Comparison of ENCODE assay signal across 8 cellular contexts in the genomic region with DNA sequence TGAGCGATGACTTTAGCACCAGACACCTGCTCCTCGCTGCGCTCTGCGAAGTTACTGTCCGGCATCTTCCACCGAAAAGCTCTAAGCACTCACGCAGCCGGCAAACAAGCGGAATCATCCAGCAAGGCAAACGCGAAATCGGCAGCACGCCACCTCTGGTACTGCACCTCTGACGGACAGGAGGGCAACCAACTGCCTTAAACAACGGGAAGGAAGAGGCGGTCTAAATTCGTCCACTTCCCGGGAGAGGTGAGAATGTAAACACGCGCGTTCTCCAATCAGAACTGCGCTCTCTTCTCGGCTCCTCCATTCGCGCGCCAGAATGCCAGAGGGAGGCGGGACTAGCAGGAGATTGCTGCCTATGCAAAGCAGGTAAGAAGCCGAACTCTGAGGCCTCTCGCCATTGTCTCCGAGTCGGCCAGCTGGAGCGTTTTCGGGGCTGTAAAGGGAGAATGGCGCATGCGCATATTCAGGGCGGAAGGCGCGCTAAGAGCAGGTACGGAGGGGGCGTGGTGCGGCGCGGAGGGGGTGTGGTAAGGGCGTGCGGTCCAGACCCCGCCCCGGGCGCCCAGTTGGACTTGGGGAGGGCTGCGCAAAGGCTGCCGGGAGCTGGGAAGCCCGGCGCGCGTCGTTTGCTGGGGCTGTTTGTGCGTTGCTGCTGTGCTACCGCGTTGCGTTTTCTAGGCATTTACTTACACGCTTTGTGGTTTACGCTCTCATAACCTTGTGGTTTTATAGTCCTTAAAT. TPM values are rescaled to one million over a fixed set of nuclear protein-coding genes. Genes with fewer than 3 reads are reported as not detected.
DNase-seq lines count a peak whose midpoint lies in the region; ATAC-seq and TF ChIP-seq lines count a peak whose summit lies in the region.

A gene with protein sequence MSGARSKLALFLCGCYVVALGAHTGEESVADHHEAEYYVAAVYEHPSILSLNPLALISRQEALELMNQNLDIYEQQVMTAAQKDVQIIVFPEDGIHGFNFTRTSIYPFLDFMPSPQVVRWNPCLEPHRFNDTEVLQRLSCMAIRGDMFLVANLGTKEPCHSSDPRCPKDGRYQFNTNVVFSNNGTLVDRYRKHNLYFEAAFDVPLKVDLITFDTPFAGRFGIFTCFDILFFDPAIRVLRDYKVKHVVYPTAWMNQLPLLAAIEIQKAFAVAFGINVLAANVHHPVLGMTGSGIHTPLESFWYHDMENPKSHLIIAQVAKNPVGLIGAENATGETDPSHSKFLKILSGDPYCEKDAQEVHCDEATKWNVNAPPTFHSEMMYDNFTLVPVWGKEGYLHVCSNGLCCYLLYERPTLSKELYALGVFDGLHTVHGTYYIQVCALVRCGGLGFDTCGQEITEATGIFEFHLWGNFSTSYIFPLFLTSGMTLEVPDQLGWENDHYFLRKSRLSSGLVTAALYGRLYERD (plus strand): TSS at position 347 of the 747 bp plus-strand sequence. CDS start 33,695 bp downstream, outside the sequence.
Gene HACL1 (minus strand): TSS at position 171 of the 747 bp plus-strand sequence. CDS start 106 bp downstream, at position 65.

- H3K4me3 Mint-ChIP-seq in Calu3 (ENCODE audit: low read depth, unreplicated experiment): peak within 1 kb of the TSS; percentile 98
- peak within 1 kb of the TSS; percentile 100 for H3K4me3 Mint-ChIP-seq in activated T-cell treated with anti-CD3 and anti-CD28 coated beads, Interleukin-2, amount 50 U/mL, for 24 hours

- ATAC-seq in GM21576 (IDR thresholded peaks at IDR 0.05; ENCODE audit: unreplicated experiment): peak; percentile 94

- BruUV-seq in Calu3 (replicated peaks; lab: Mats Ljungman, UMichigan): no TSS peak

- H3K27ac Mint-ChIP-seq in Calu3 (ENCODE audit: unreplicated experiment): peak within 1 kb of the TSS; percentile 95
- H3K27ac Mint-ChIP-seq in activated T-cell treated with anti-CD3 and anti-CD28 coated beads, Interleukin-2, amount 50 U/mL, for 24 hours: peak within 1 kb of the TSS; percentile 98

- DNase-seq in Calu3 (peak; percentile 97), KBM-7 (peak; percentile 100), fibroblast of peridontal ligament (ENCODE audit: extremely low read depth) (peak; percentile 99), COR-L47 (lab: John Stamatoyannopoulos, UW) (no peak)
- peak; percentile 99 for DNase-seq in activated T-cell treated with anti-CD3 and anti-CD28 coated beads, Interleukin-2, amount 50 U/mL, for 24 hours

- no peaks in the 10 kb centered on the region for H3K79me2 ChIP-seq in neural cell (replicated peaks; ENCODE audit: insufficient read depth, low read length)

- H3F3A ChIP-seq in neural cell (ENCODE audit: insufficient read depth, low read length, poor library complexity, severe bottlenecking): peaks cover 3% of the 10 kb centered on the region

- no peak for TF ChIP-seq RAD21 in neural cell (conservative IDR thresholded peaks at IDR 0.05)

- peak within 1 kb of the TSS; percentile 73 for H3K4me3 ChIP-seq in neural cell (ENCODE audit: low read length)
- peak within 1 kb of the TSS; percentile 89 to 100 (median 97) for H3K4me3 ChIP-seq in subcutaneous abdominal adipose tissue (ENCODE audit: low read depth in 1 of 5, low read length in 5 of 5)

- peak within 1 kb of the TSS; percentile 94 for H3K4me2 ChIP-seq in neural cell (ENCODE audit: low read length)

- H3K27me3 Mint-ChIP-seq in Calu3 (ENCODE audit: unreplicated experiment): no peaks in the 10 kb centered on the region
- no peaks in the 10 kb centered on the region for H3K27me3 Mint-ChIP-seq in activated T-cell treated with anti-CD3 and anti-CD28 coated beads, Interleukin-2, amount 50 U/mL, for 24 hours

- H3K36me3 ChIP-seq in neural cell (ENCODE audit: insufficient read depth, low read length) (no peaks in the 10 kb centered on the region), subcutaneous abdominal adipose tissue (ENCODE audit: control insufficient read depth in 5 of 5, insufficient read depth in 5 of 5, low read length in 5 of 5) (peaks cover 15 to 30% (median 18%) of the 10 kb centered on the region in 5 donors)

- H3K27ac ChIP-seq in neural cell (ENCODE audit: low read length) (peak within 1 kb of the TSS; percentile 90), subcutaneous abdominal adipose tissue (ENCODE audit: low read depth, low read length) (peak within 1 kb of the TSS; percentile 97)

- H3K9me3 ChIP-seq in neural cell (ENCODE audit: low read length): no peaks in the 10 kb centered on the region
- no peaks in the 10 kb centered on the region for H3K9me3 ChIP-seq in subcutaneous abdominal adipose tissue (ENCODE audit: control insufficient read depth in 5 of 5, low read length in 5 of 5)

- H3K9me2 ChIP-seq in neural cell (ENCODE audit: insufficient read depth, low read length): no peaks in the 10 kb centered on the region

- H3K4me1 ChIP-seq in subcutaneous abdominal adipose tissue (ENCODE audit: control insufficient read depth in 5 of 5, insufficient read depth in 5 of 5, low read length in 5 of 5): peaks cover 14 to 59% (median 48%) of the 10 kb centered on the region in 5 donors

- no peaks in the 10 kb centered on the region for H3K9me3 Mint-ChIP-seq in Calu3 (ENCODE audit: low read depth, unreplicated experiment)
- peaks cover 2% of the 10 kb centered on the region for H3K9me3 Mint-ChIP-seq in activated T-cell treated with anti-CD3 and anti-CD28 coated beads, Interleukin-2, amount 50 U/mL, for 24 hours

- H3K36me3 Mint-ChIP-seq in Calu3 (ENCODE audit: insufficient read depth, unreplicated experiment): peaks cover 41% of the 10 kb centered on the region
- H3K36me3 Mint-ChIP-seq in activated T-cell treated with anti-CD3 and anti-CD28 coated beads, Interleukin-2, amount 50 U/mL, for 24 hours (ENCODE audit: low read depth): peaks cover 58% of the 10 kb centered on the region

- peaks cover 19% of the 10 kb centered on the region for H3K4me1 Mint-ChIP-seq in Calu3 (ENCODE audit: low read depth, unreplicated experiment)
- peaks cover 54% of the 10 kb centered on the region for H3K4me1 Mint-ChIP-seq in activated T-cell treated with anti-CD3 and anti-CD28 coated beads, Interleukin-2, amount 50 U/mL, for 24 hours (ENCODE audit: low read depth)

- H4K20me1 ChIP-seq in neural cell (ENCODE audit: insufficient read depth): no peaks in the 10 kb centered on the region

- CTCF ChIA-PET in Calu3 (lab: Charles Lee): no interaction called here

- H3K27me3 ChIP-seq in neural cell (ENCODE audit: insufficient read depth, low read depth, low read length) (no peaks in the 10 kb centered on the region), subcutaneous abdominal adipose tissue (ENCODE audit: control insufficient read depth in 5 of 5, insufficient read depth in 4 of 5, low read length in 5 of 5) (no peaks in the 10 kb centered on the region)

- H3K9ac ChIP-seq in neural cell (ENCODE audit: low read length) (peak within 1 kb of the TSS; percentile 73), subcutaneous abdominal adipose tissue (ENCODE audit: low read length in 5 of 5) (peak within 1 kb of the TSS; percentile 81 to 96 (median 89))

- in situ Hi-C loops in KBM-7 (cut with MboI; ENCODE audit: low pct_unique_long_range_greater_than_20kb, low sequenced_read_pairs): no loop called here

- H2AFZ ChIP-seq in neural cell (ENCODE audit: low read depth, low read length): peak within 1 kb of the TSS; percentile 66

- intact Hi-C loops in Calu3 (cut with micrococcal nuclease; ENCODE audit: unreplicated experiment): no loop called here

- TF ChIP-seq EP300 in neural cell (conservative IDR thresholded peaks at IDR 0.05; ENCODE audit: poor library complexity, severe bottlenecking): no peak

- no peak for TF ChIP-seq CTCF in Calu3 (IDR thresholded peaks at IDR 0.05; ENCODE audit: unreplicated experiment)
- TF ChIP-seq CTCF in neural cell (IDR thresholded peaks at IDR 0.05; ENCODE audit: poor library complexity, severe bottlenecking): peak; percentile 78

TF ChIP-seq in neural cell, 6 proteins besides CTCF, POLR2A, EP300 and RAD21:
- TF ChIP-seq MXI1 (conservative IDR thresholded peaks at IDR 0.05; ENCODE audit: poor library complexity, severe bottlenecking) (peak; percentile 90), REST (IDR thresholded peaks at IDR 0.05; ENCODE audit: borderline replicate concordance) (peak; percentile 51), TAF1 (IDR thresholded peaks at IDR 0.05; ENCODE audit: low read depth) (peak; percentile 78), EZH2 (IDR thresholded peaks at IDR 0.05; ENCODE audit: borderline replicate concordance, insufficient read depth, low read length, poor library complexity, severe bottlenecking) (no peak), POLR2AphosphoS5 (IDR thresholded peaks at IDR 0.05) (peak; percentile 95), SMC3 (conservative IDR thresholded peaks at IDR 0.05; ENCODE audit: poor library complexity) (no peak)
TF ChIP-seq in neural cell: peak in this region for 4.

RNA-seq across cellular contexts. Expression of the first gene that starts in this region (rescaled TPM):
- total RNA-seq in Calu3 (2022): 7.7 and 9.4 TPM in 2 replicates
- 4.6 TPM in 2 replicates for polyA plus RNA-seq in neural cell
- 12.2 and 14.6 TPM in 2 replicates for polyA minus RNA-seq in neural cell

RNA-seq across cellular contexts. Expression of gene HACL1, which starts in this region (rescaled TPM):
- total RNA-seq in Calu3 (2022): 19.6 and 21.4 TPM in 2 replicates
- polyA plus RNA-seq in neural cell: 22.5 and 26.0 TPM in 2 replicates
- 38.1 and 38.5 TPM in 2 replicates for polyA minus RNA-seq in neural cell
